ENCODE assay signal across 20 cellular contexts in the genomic region with DNA sequence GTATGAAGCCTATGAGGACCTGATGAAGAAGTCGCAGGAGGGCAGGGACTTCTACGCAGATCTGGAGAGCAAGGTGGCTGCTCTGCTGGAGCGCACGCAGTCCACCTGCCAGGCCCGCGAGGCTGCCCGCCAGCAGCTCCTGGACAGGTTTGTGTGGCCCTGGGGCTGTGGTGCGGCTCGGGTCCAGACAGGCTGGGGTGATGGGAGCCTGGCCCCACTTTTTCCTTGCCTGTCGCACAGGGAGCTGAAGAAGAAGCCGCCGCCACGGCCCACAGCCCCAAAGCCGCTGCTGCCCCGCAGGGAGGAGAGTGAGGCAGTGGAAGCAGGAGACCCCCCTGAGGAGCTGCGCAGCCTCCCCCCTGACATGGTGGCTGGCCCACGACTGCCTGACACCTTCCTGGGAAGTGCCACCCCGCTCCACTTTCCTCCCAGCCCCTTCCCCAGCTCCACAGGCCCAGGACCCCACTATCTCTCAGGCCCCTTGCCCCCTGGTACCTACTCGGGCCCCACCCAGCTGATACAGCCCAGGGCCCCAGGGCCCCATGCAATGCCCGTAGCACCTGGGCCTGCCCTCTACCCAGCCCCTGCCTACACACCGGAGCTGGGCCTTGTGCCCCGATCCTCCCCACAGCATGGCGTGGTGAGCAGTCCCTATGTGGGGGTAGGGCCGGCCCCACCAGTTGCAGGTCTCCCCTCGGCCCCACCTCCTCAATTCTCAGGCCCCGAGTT. TPM values are rescaled to one million over a fixed set of nuclear protein-coding genes. Genes with fewer than 3 reads are reported as not detected.
A peak's percentile ranks its signal among the peaks of the same experiment; 100 is the strongest.
DNase-seq lines count a peak whose midpoint lies in the region; ATAC-seq and TF ChIP-seq lines count a peak whose summit lies in the region.
"Had no signal": no experiment of that assay in that cellular context is flagged by ENCODE, and none has a peak within 500 bp of the region (broad histone marks: within the 10 kb centered on the region; RNA-seq: fewer than 3 reads in every experiment).

No MANE protein-coding gene starts in this region.

- POLR2A ChIA-PET in CD4-positive, alpha-beta memory T cell (lab: Charles Lee; ENCODE audit: partially characterized antibody) = interaction anchor here (1.0 kb wide), 1 partner anchor 35 kb away, joined by 3 read pairs; no protein-coding TSS in a partner anchor

- intact Hi-C loops in CD4-positive, alpha-beta memory T cell (cut with micrococcal nuclease) = no loop called here

- no peaks in the 10 kb centered on the region for H3K27me3 Mint-ChIP-seq in activated naive CD4-positive, alpha-beta T cell treated with anti-CD3 and anti-CD28 coated beads, Interleukin-2, amount 10 ng/mL, durations not matched to agents 7 days and 5 days
- H3K27me3 Mint-ChIP-seq in central memory CD8-positive, alpha-beta T cell = no peaks in the 10 kb centered on the region
- H3K27me3 Mint-ChIP-seq in CD4-positive, alpha-beta memory T cell = no peaks in the 10 kb centered on the region

- H4K20me1 ChIP-seq in osteoblast (ENCODE audit: insufficient read depth, low read length) = peaks cover 19% of the 10 kb centered on the region

- no peak for TF ChIP-seq CTCF in osteoblast (IDR thresholded peaks at IDR 0.05; ENCODE audit: extremely low read depth, low read depth, low read length)

- no peak for DNase-seq in activated naive CD4-positive, alpha-beta T cell treated with anti-CD3 and anti-CD28 coated beads, Interleukin-2, amount 10 ng/mL, durations not matched to agents 7 days and 5 days
- DNase-seq in activated naive CD4-positive, alpha-beta T cell treated with anti-CD3 and anti-CD28 coated beads, Interleukin-2, amount 50 U/mL, for 72 hours (ENCODE audit: low spot score in 2 of 2) = no peak
- peak; percentile 42 for DNase-seq in G401 (ENCODE audit: low spot score)
- DNase-seq in central memory CD8-positive, alpha-beta T cell (ENCODE audit: low spot score in 2 of 2) = no peak
- peak; percentile 72 for DNase-seq in osteoblast (ENCODE audit: insufficient read length, low spot score, missing footprints)
- no peak for DNase-seq in NCI-H2081 treated with DMSO at 0.1 percent for 48 hours (lab: John Stamatoyannopoulos, UW)
- DNase-seq in CD4-positive, alpha-beta memory T cell = no peak
- DNase-seq: 8988T, DMS79, GOT3, KBM-7, MM.1S, NCI-H1048, NCI-H1417 treated with DMSO at 0.1 percent for 48 hours, NCI-H2029, NCI-H2171 treated with DMSO at 0.1 percent for 48 hours, NCI-H526 had no signal

- no peaks in the 10 kb centered on the region for H3K27me3 ChIP-seq in osteoblast (ENCODE audit: insufficient read depth, low read length)
- H3K27me3 ChIP-seq in CD4-positive, alpha-beta memory T cell (ENCODE audit: insufficient read depth, low read length) = no peaks in the 10 kb centered on the region

- in situ Hi-C loops in G401 (cut with HindIII; ENCODE audit: low sequenced_read_pairs) = no loop called here

- no peak for ATAC-seq in activated naive CD4-positive, alpha-beta T cell treated with anti-CD3 and anti-CD28 coated beads, Interleukin-2, amount 50 U/mL, for 72 hours
- no peak for ATAC-seq in central memory CD8-positive, alpha-beta T cell (replicated peaks; ENCODE audit: extremely low read depth, poor library complexity, severe bottlenecking)
- no peak for ATAC-seq in HG02763 (IDR thresholded peaks at IDR 0.05; ENCODE audit: unreplicated experiment)
- ATAC-seq: Right ventricle myocardium inferior had no signal

- H3K27ac Mint-ChIP-seq in activated naive CD4-positive, alpha-beta T cell treated with anti-CD3 and anti-CD28 coated beads, Interleukin-2, amount 10 ng/mL, durations not matched to agents 7 days and 5 days = peak overlapping the region; percentile 49
- H3K27ac Mint-ChIP-seq in activated naive CD4-positive, alpha-beta T cell treated with anti-CD3 and anti-CD28 coated beads, Interleukin-2, amount 50 U/mL, for 72 hours = peak overlapping the region in 1 of 2 donors; percentile 68
- peak overlapping the region; percentile 44 for H3K27ac Mint-ChIP-seq in central memory CD8-positive, alpha-beta T cell (ENCODE audit: low read depth)
- peak overlapping the region in 1 of 7 donors; percentile 53 for H3K27ac Mint-ChIP-seq in CD4-positive, alpha-beta memory T cell

- H3K4me1 Mint-ChIP-seq in activated naive CD4-positive, alpha-beta T cell treated with anti-CD3 and anti-CD28 coated beads, Interleukin-2, amount 10 ng/mL, durations not matched to agents 7 days and 5 days = peaks cover 8% of the 10 kb centered on the region
- H3K4me1 Mint-ChIP-seq in central memory CD8-positive, alpha-beta T cell = no peaks in the 10 kb centered on the region
- H3K4me1 Mint-ChIP-seq in CD4-positive, alpha-beta memory T cell = peaks cover 0 to 5% (median 1%) of the 10 kb centered on the region in 4 donors

- H3K9me3 ChIP-seq in osteoblast (ENCODE audit: low read depth, low read length) = no peaks in the 10 kb centered on the region
- H3K9me3 ChIP-seq in CD4-positive, alpha-beta memory T cell (ENCODE audit: control insufficient read depth in 1 of 2, low read length in 2 of 2) = no peaks in the 10 kb centered on the region

- peaks cover 7% of the 10 kb centered on the region for H3K4me1 ChIP-seq in osteoblast (ENCODE audit: insufficient read depth, low read length)
- H3K4me1 ChIP-seq in CD4-positive, alpha-beta memory T cell (ENCODE audit: insufficient read depth, low read length) = no peaks in the 10 kb centered on the region

- H3K9me3 Mint-ChIP-seq in activated naive CD4-positive, alpha-beta T cell treated with anti-CD3 and anti-CD28 coated beads, Interleukin-2, amount 10 ng/mL, durations not matched to agents 7 days and 5 days = no peaks in the 10 kb centered on the region
- no peaks in the 10 kb centered on the region for H3K9me3 Mint-ChIP-seq in activated naive CD4-positive, alpha-beta T cell treated with anti-CD3 and anti-CD28 coated beads, Interleukin-2, amount 50 U/mL, for 72 hours
- H3K9me3 Mint-ChIP-seq in central memory CD8-positive, alpha-beta T cell = no peaks in the 10 kb centered on the region
- H3K9me3 Mint-ChIP-seq in CD4-positive, alpha-beta memory T cell = peaks cover 0 to 2% (median 0%) of the 10 kb centered on the region in 8 donors

- H3K4me3 ChIP-seq in osteoblast (ENCODE audit: insufficient read depth, low read length) = no peak overlapping the region
- no peak overlapping the region for H3K4me3 ChIP-seq in CD4-positive, alpha-beta memory T cell (ENCODE audit: low read length in 2 of 2)

- H3K27ac ChIP-seq in osteoblast (ENCODE audit: low read depth, low read length) = no peak overlapping the region
- H3K27ac ChIP-seq in CD4-positive, alpha-beta memory T cell (ENCODE audit: low read depth, low read length) = no peak overlapping the region
- H3K27ac ChIP-seq: C4-2B had no signal

- peaks cover 21% of the 10 kb centered on the region for H3K36me3 Mint-ChIP-seq in activated naive CD4-positive, alpha-beta T cell treated with anti-CD3 and anti-CD28 coated beads, Interleukin-2, amount 10 ng/mL, durations not matched to agents 7 days and 5 days
- no peaks in the 10 kb centered on the region for H3K36me3 Mint-ChIP-seq in activated naive CD4-positive, alpha-beta T cell treated with anti-CD3 and anti-CD28 coated beads, Interleukin-2, amount 50 U/mL, for 72 hours
- peaks cover 20% of the 10 kb centered on the region for H3K36me3 Mint-ChIP-seq in central memory CD8-positive, alpha-beta T cell (ENCODE audit: insufficient read depth)
- H3K36me3 Mint-ChIP-seq in CD4-positive, alpha-beta memory T cell = peaks cover 11 to 43% of the 10 kb centered on the region in 2 donors

- H3K4me3 Mint-ChIP-seq in activated naive CD4-positive, alpha-beta T cell treated with anti-CD3 and anti-CD28 coated beads, Interleukin-2, amount 10 ng/mL, durations not matched to agents 7 days and 5 days = no peak overlapping the region
- H3K4me3 Mint-ChIP-seq in central memory CD8-positive, alpha-beta T cell = no peak overlapping the region
- no peak overlapping the region for H3K4me3 Mint-ChIP-seq in CD4-positive, alpha-beta memory T cell

- H3K79me2 ChIP-seq in osteoblast (ENCODE audit: insufficient read depth, low read length) = peaks cover 14% of the 10 kb centered on the region

- CTCF ChIA-PET in activated naive CD4-positive, alpha-beta T cell treated with anti-CD3 and anti-CD28 coated beads, Interleukin-2, amount 10 ng/mL, durations not matched to agents 7 days and 5 days (lab: Charles Lee) = interaction anchor here (1.8 kb wide), 1 partner anchor 11 kb away, joined by 5 read pairs; no protein-coding TSS in a partner anchor
- CTCF ChIA-PET in CD4-positive, alpha-beta memory T cell (lab: Charles Lee; ENCODE audit: partially characterized antibody) = interaction anchor here (1.5 kb wide), 1 partner anchor 11 kb away, joined by 4 read pairs; no protein-coding TSS in a partner anchor

- peaks cover 52% of the 10 kb centered on the region for H3K36me3 ChIP-seq in osteoblast (ENCODE audit: insufficient read depth, low read length)
- H3K36me3 ChIP-seq in CD4-positive, alpha-beta memory T cell (ENCODE audit: insufficient read depth, low read length) = peaks cover 65% of the 10 kb centered on the region

- H2AFZ ChIP-seq in osteoblast (ENCODE audit: low read length) = no peak overlapping the region

- H3K4me2 ChIP-seq in osteoblast (ENCODE audit: insufficient read depth, low read length) = no peak overlapping the region

RNA-seq across cellular contexts. Expression of gene PTPN23, which starts 29.0 kb away (rescaled TPM):
- total RNA-seq in activated naive CD4-positive, alpha-beta T cell treated with anti-CD3 and anti-CD28 coated beads, Interleukin-2, amount 50 U/mL, for 72 hours = 10 to 100 TPM; 29.4 to 29.9 TPM
- total RNA-seq in G401 (2014; rRNA removed; shearing (Covaris generic)) = 6.6 and 9.0 TPM in 2 replicates
- total RNA-seq in osteoblast = 22.4 and 30.0 TPM in 2 replicates
- 10 to 100 TPM; 50.0 to 53.9 TPM for total RNA-seq in CD4-positive, alpha-beta memory T cell
- 1 to 10 TPM in 1 of 2 donors, under 1 TPM in 1; 0.46 to 4.3 TPM for polyA plus RNA-seq in CD4-positive, alpha-beta memory T cell

Comparison
In these comparisons a context has a peak if more than half of its experiments do, and no peak if none do; other contexts are left out.
1. DNase-seq: peak in G401 (single experiment) and osteoblast (single experiment); none in activated naive CD4-positive, alpha-beta T cell treated with anti-CD3 and anti-CD28 coated beads, Interleukin-2, amount 10 ng/mL, durations not matched to agents 7 days and 5 days (single experiment), activated naive CD4-positive, alpha-beta T cell treated with anti-CD3 and anti-CD28 coated beads, Interleukin-2, amount 50 U/mL, for 72 hours (0 of 2), central memory CD8-positive, alpha-beta T cell (0 of 2), NCI-H2081 treated with DMSO at 0.1 percent for 48 hours (single experiment) and CD4-positive, alpha-beta memory T cell (0 of 5).